Comparison of ENCODE assay signal across 1 cellular context in the genomic region with DNA sequence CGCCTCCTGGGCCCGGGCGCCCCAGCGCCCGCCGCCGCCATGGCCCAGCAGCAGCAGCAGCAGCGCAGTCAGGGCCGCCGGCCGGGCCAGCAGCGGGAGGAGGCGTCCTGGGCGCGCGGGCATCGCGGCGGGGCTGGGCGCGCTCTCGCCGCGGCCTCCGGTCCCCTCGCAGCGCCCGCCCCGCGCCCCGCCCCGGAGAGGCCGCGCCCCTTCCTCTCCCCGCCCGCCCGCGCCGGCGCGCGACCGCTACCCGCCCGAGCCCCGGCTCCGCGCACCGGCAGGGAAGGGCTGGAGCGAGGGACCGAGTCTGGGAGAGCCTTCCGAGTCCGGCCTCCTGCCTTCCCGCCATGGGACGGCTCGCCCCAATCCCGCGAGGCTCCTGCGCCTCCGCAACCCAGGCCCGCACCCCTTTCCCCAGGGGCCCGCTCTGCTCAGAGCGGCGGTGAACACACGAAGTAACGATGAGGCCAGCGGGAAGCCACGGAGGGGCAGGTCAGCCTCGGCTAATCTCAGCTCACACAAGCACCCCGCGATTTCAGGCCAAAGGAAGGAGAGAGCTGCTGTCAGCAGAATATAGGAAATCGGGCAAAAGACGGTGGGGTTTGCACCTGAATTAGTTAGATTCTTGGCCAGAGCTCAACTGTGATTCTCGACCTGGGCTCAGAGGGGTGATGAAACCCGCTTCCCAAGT.
A peak's percentile ranks its signal among the peaks of the same experiment; 100 is the strongest.
TF ChIP-seq lines count a peak whose summit lies in the region.

A gene (minus strand): TSS at position 135 of the 691 bp plus-strand sequence. CDS start 12 bp downstream, at position 123.

TF ChIP-seq in HepG2, 621 proteins besides CTCF, POLR2A, EP300 and RAD21 (continued from another document and continues in another):
- TF ChIP-seq, protein P1, sequence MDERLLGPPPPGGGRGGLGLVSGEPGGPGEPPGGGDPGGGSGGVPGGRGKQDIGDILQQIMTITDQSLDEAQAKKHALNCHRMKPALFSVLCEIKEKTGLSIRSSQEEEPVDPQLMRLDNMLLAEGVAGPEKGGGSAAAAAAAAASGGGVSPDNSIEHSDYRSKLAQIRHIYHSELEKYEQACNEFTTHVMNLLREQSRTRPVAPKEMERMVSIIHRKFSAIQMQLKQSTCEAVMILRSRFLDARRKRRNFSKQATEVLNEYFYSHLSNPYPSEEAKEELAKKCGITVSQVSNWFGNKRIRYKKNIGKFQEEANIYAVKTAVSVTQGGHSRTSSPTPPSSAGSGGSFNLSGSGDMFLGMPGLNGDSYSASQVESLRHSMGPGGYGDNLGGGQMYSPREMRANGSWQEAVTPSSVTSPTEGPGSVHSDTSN (CRISPR knock-in tag; IDR thresholded peaks at IDR 0.05): no peak
- TF ChIP-seq ZNF709 (CRISPR knock-in tag; IDR thresholded peaks at IDR 0.05) (no peak), ZNF12 (CRISPR knock-in tag; IDR thresholded peaks at IDR 0.05) (no peak), SAFB2 (CRISPR knock-in tag; IDR thresholded peaks at IDR 0.05; ENCODE audit: borderline replicate concordance, low read depth) (no peak), CHD4 (IDR thresholded peaks at IDR 0.05; ENCODE audit: borderline replicate concordance, low read length) (no peak), KLF15 (CRISPR knock-in tag; IDR thresholded peaks at IDR 0.05; ENCODE audit: borderline replicate concordance) (no peak), ZBTB8A (CRISPR knock-in tag; IDR thresholded peaks at IDR 0.05; ENCODE audit: borderline replicate concordance, low read depth) (no peak; the same call in 1 of the 2 replicates), BORCS8-MEF2B (CRISPR knock-in tag; IDR thresholded peaks at IDR 0.05) (no peak), ZNF570 (CRISPR knock-in tag; IDR thresholded peaks at IDR 0.05; ENCODE audit: borderline replicate concordance) (no peak), ZNF501 (CRISPR knock-in tag; IDR thresholded peaks at IDR 0.05) (peak; percentile 72), DMAP1 (CRISPR knock-in tag; IDR thresholded peaks at IDR 0.05) (no peak), ZNF776 (CRISPR knock-in tag; IDR thresholded peaks at IDR 0.05) (peak; percentile 52; the same call in 1 of the 2 replicates), ZBTB42 (CRISPR knock-in tag; IDR thresholded peaks at IDR 0.05) (0 out of 2 replicates have a peak, but pooled peaks have one; percentile 6), MAFF (IDR thresholded peaks at IDR 0.05; ENCODE audit: low read depth, low read length) (no peak), ZFP62 (CRISPR knock-in tag; IDR thresholded peaks at IDR 0.05) (no peak), CAMTA2 (CRISPR knock-in tag; IDR thresholded peaks at IDR 0.05; ENCODE audit: borderline replicate concordance) (no peak), RFXAP (CRISPR knock-in tag; IDR thresholded peaks at IDR 0.05; ENCODE audit: borderline replicate concordance) (0 out of 2 replicates have a peak, but pooled peaks have one; percentile 21), MAFG (CRISPR knock-in tag; IDR thresholded peaks at IDR 0.05) (no peak), ZNF629 (CRISPR knock-in tag; conservative IDR thresholded peaks at IDR 0.05) (no peak; the same call in 1 of the 2 replicates), TBL1XR1 (IDR thresholded peaks at IDR 0.05; ENCODE audit: borderline replicate concordance, low read length, partially characterized antibody) (no peak), ARNT (IDR thresholded peaks at IDR 0.05) (no peak), FOXP1 (IDR thresholded peaks at IDR 0.05) (no peak), FOXP1 (CRISPR knock-in tag; IDR thresholded peaks at IDR 0.05) (no peak), ZNF274 (CRISPR knock-in tag; IDR thresholded peaks at IDR 0.05) (peak; percentile 84; the same call in 1 of the 2 replicates), ONECUT2 (CRISPR knock-in tag; IDR thresholded peaks at IDR 0.05) (no peak), ZNF180 (CRISPR knock-in tag; IDR thresholded peaks at IDR 0.05; ENCODE audit: borderline replicate concordance, low read depth) (no peak), MYNN (CRISPR knock-in tag; IDR thresholded peaks at IDR 0.05; ENCODE audit: low read depth) (no peak), HNRNPH1 (optimal IDR thresholded peaks at IDR 0.05; ENCODE audit: low read depth, low read length) (no peak), BCL6 (CRISPR knock-in tag; IDR thresholded peaks at IDR 0.05) (peak; percentile 40; the same call in 1 of the 2 replicates), SMAD9 (CRISPR knock-in tag; IDR thresholded peaks at IDR 0.05) (no peak), PITX1 (CRISPR knock-in tag; IDR thresholded peaks at IDR 0.05) (no peak), KLF11 (CRISPR knock-in tag; IDR thresholded peaks at IDR 0.05) (no peak), ZC3H4 (CRISPR knock-in tag; IDR thresholded peaks at IDR 0.05; ENCODE audit: borderline replicate concordance) (no peak), TGIF2 (CRISPR knock-in tag; IDR thresholded peaks at IDR 0.05) (no peak), NCOA2 (CRISPR knock-in tag; IDR thresholded peaks at IDR 0.05) (no peak), ZNF160 (CRISPR knock-in tag; IDR thresholded peaks at IDR 0.05) (no peak), GTF2F1 (IDR thresholded peaks at IDR 0.05; ENCODE audit: low read length) (no peak), ZSCAN12 (CRISPR knock-in tag; IDR thresholded peaks at IDR 0.05) (no peak), LCORL (IDR thresholded peaks at IDR 0.05) (no peak), LCORL (CRISPR knock-in tag; IDR thresholded peaks at IDR 0.05) (no peak), KLF6 (CRISPR knock-in tag; IDR thresholded peaks at IDR 0.05) (peak; percentile 78), ZFP36 (IDR thresholded peaks at IDR 0.05; ENCODE audit: borderline replicate concordance, low read depth, low read length, partially characterized antibody) (no peak), ZNF777 (CRISPR knock-in tag; IDR thresholded peaks at IDR 0.05) (peak; percentile 52; the same call in 1 of the 2 replicates), POLR2AphosphoS2 (IDR thresholded peaks at IDR 0.05; ENCODE audit: low read depth, low read length) (no peak), NCOA1 (CRISPR knock-in tag; IDR thresholded peaks at IDR 0.05) (no peak), FOXM1 (CRISPR knock-in tag; IDR thresholded peaks at IDR 0.05) (no peak), SMC3 (IDR thresholded peaks at IDR 0.05; ENCODE audit: low read length) (no peak), SALL2 (CRISPR knock-in tag; IDR thresholded peaks at IDR 0.05) (no peak)
- TF ChIP-seq, protein P2, sequence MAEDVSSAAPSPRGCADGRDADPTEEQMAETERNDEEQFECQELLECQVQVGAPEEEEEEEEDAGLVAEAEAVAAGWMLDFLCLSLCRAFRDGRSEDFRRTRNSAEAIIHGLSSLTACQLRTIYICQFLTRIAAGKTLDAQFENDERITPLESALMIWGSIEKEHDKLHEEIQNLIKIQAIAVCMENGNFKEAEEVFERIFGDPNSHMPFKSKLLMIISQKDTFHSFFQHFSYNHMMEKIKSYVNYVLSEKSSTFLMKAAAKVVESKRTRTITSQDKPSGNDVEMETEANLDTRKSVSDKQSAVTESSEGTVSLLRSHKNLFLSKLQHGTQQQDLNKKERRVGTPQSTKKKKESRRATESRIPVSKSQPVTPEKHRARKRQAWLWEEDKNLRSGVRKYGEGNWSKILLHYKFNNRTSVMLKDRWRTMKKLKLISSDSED (CRISPR knock-in tag; IDR thresholded peaks at IDR 0.05): no peak
- TF ChIP-seq, protein P3, sequence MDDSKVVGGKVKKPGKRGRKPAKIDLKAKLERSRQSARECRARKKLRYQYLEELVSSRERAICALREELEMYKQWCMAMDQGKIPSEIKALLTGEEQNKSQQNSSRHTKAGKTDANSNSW (CRISPR knock-in tag; IDR thresholded peaks at IDR 0.05; ENCODE audit: borderline replicate concordance): no peak
- TF ChIP-seq, protein P4, sequence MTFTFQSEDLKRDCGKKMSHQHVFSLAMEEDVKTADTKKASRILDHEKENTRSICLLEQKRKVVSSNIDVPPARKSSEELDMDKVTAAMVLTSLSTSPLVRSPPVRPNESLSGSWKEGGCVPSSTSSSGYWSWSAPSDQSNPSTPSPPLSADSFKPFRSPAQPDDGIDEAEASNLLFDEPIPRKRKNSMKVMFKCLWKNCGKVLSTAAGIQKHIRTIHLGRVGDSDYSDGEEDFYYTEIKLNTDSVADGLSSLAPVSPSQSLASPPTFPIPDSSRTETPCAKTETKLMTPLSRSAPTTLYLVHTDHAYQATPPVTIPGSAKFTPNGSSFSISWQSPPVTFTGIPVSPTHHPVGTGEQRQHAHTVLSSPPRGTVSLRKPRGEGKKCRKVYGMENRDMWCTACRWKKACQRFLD (CRISPR knock-in tag; IDR thresholded peaks at IDR 0.05; ENCODE audit: borderline replicate concordance): 0 out of 2 replicates have a peak, but pooled peaks have one; percentile 67
- TF ChIP-seq, protein P5, sequence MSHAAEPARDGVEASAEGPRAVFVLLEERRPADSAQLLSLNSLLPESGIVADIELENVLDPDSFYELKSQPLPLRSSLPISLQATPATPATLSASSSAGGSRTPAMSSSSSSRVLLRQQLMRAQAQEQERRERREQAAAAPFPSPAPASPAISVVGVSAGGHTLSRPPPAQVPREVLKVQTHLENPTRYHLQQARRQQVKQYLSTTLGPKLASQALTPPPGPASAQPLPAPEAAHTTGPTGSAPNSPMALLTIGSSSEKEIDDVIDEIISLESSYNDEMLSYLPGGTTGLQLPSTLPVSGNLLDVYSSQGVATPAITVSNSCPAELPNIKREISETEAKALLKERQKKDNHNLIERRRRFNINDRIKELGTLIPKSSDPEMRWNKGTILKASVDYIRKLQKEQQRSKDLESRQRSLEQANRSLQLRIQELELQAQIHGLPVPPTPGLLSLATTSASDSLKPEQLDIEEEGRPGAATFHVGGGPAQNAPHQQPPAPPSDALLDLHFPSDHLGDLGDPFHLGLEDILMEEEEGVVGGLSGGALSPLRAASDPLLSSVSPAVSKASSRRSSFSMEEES (CRISPR knock-in tag; IDR thresholded peaks at IDR 0.05): no peak
- TF ChIP-seq, protein P6, sequence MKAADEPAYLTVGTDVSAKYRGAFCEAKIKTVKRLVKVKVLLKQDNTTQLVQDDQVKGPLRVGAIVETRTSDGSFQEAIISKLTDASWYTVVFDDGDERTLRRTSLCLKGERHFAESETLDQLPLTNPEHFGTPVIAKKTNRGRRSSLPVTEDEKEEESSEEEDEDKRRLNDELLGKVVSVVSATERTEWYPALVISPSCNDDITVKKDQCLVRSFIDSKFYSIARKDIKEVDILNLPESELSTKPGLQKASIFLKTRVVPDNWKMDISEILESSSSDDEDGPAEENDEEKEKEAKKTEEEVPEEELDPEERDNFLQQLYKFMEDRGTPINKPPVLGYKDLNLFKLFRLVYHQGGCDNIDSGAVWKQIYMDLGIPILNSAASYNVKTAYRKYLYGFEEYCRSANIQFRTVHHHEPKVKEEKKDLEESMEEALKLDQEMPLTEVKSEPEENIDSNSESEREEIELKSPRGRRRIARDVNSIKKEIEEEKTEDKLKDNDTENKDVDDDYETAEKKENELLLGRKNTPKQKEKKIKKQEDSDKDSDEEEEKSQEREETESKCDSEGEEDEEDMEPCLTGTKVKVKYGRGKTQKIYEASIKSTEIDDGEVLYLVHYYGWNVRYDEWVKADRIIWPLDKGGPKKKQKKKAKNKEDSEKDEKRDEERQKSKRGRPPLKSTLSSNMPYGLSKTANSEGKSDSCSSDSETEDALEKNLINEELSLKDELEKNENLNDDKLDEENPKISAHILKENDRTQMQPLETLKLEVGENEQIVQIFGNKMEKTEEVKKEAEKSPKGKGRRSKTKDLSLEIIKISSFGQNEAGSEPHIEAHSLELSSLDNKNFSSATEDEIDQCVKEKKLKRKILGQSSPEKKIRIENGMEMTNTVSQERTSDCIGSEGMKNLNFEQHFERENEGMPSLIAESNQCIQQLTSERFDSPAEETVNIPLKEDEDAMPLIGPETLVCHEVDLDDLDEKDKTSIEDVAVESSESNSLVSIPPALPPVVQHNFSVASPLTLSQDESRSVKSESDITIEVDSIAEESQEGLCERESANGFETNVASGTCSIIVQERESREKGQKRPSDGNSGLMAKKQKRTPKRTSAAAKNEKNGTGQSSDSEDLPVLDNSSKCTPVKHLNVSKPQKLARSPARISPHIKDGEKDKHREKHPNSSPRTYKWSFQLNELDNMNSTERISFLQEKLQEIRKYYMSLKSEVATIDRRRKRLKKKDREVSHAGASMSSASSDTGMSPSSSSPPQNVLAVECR (CRISPR knock-in tag; IDR thresholded peaks at IDR 0.05; ENCODE audit: borderline replicate concordance): peak; percentile 74; the same call in 1 of the 2 replicates
- TF ChIP-seq, protein P7, sequence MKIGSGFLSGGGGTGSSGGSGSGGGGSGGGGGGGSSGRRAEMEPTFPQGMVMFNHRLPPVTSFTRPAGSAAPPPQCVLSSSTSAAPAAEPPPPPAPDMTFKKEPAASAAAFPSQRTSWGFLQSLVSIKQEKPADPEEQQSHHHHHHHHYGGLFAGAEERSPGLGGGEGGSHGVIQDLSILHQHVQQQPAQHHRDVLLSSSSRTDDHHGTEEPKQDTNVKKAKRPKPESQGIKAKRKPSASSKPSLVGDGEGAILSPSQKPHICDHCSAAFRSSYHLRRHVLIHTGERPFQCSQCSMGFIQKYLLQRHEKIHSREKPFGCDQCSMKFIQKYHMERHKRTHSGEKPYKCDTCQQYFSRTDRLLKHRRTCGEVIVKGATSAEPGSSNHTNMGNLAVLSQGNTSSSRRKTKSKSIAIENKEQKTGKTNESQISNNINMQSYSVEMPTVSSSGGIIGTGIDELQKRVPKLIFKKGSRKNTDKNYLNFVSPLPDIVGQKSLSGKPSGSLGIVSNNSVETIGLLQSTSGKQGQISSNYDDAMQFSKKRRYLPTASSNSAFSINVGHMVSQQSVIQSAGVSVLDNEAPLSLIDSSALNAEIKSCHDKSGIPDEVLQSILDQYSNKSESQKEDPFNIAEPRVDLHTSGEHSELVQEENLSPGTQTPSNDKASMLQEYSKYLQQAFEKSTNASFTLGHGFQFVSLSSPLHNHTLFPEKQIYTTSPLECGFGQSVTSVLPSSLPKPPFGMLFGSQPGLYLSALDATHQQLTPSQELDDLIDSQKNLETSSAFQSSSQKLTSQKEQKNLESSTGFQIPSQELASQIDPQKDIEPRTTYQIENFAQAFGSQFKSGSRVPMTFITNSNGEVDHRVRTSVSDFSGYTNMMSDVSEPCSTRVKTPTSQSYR (CRISPR knock-in tag; IDR thresholded peaks at IDR 0.05; ENCODE audit: borderline replicate concordance): 0 out of 2 replicates have a peak, but pooled peaks have one; percentile 26
- TF ChIP-seq, protein P8, sequence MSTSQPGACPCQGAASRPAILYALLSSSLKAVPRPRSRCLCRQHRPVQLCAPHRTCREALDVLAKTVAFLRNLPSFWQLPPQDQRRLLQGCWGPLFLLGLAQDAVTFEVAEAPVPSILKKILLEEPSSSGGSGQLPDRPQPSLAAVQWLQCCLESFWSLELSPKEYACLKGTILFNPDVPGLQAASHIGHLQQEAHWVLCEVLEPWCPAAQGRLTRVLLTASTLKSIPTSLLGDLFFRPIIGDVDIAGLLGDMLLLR (CRISPR knock-in tag; IDR thresholded peaks at IDR 0.05): no peak
- TF ChIP-seq, protein P9, sequence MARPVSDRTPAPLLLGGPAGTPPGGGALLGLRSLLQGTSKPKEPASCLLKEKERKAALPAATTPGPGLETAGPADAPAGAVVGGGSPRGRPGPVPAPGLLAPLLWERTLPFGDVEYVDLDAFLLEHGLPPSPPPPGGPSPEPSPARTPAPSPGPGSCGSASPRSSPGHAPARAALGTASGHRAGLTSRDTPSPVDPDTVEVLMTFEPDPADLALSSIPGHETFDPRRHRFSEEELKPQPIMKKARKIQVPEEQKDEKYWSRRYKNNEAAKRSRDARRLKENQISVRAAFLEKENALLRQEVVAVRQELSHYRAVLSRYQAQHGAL (CRISPR knock-in tag; IDR thresholded peaks at IDR 0.05; ENCODE audit: not compliant biosample characterization): peak; percentile 67
